ENCODE assay signal across 22 cellular contexts in the genomic region with DNA sequence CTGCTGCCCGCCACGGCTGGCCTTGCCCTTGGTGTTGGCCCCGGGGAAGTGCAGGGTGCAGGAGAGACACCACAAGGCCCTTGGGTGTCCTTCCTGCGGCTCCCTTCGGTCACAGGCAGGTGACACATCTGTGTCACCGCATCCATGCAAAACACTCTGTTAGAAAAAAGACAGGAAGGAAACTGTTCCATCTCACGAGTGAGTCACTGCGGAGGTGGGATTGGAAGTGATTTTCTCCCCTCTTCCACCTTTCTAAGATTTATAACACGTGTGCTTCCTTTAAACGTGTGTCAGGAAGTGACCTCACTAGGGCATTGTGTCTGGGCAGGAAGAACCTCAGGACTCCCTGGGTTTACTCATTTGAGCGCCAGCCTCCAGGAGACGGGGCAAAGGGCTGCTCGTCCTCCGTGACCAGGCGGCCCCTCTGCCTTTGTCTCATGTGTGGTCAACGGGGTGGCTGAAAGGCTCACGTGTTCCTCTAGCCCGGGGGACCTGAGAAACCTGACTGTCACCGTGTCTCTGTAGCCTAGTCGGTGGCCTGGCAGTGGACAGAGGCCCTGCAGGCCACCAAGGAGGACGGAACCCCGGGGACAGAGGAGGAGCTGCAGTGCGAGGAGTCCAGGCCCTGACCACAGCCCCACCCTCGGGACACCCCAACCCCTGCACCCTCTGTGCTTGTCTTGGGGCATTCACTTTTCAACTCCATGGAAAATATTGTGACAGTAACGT. TPM values are rescaled to one million over a fixed set of nuclear protein-coding genes. Genes with fewer than 3 reads are reported as not detected.
DNase-seq lines count a peak whose midpoint lies in the region; ATAC-seq and TF ChIP-seq lines count a peak whose summit lies in the region.
"Had no signal": no experiment of that assay in that cellular context is flagged by ENCODE, and none has a peak within 500 bp of the region (broad histone marks: within the 10 kb centered on the region; RNA-seq: fewer than 3 reads in every experiment).

No MANE protein-coding gene starts in this region.

- no peak overlapping the region for H3K9ac ChIP-seq in BLaER1

- H3K4me1 ChIP-seq in BLaER1 (peaks cover 14% of the 10 kb centered on the region), mucosa of descending colon (ENCODE audit: low read depth) (no peaks in the 10 kb centered on the region)
- H3K4me1 ChIP-seq: BE2C, breast epithelium, heart left ventricle, right atrium auricular region had no signal

- no peaks in the 10 kb centered on the region for H3K36me3 ChIP-seq in BLaER1
- H3K36me3 ChIP-seq in mucosa of descending colon (ENCODE audit: low read depth) = no peaks in the 10 kb centered on the region
- H3K36me3 ChIP-seq: BE2C, breast epithelium, heart left ventricle, neutrophil, right atrium auricular region had no signal

- TF ChIP-seq CTCF in endothelial cell (IDR thresholded peaks at IDR 0.05; ENCODE audit: unreplicated experiment) (no peak), mucosa of descending colon (IDR thresholded peaks at IDR 0.05) (no peak)

- ATAC-seq in sciatic nerve = no peak
- ATAC-seq in HG03045 (IDR thresholded peaks at IDR 0.05; ENCODE audit: unreplicated experiment) = no peak
- ATAC-seq in mucosa of descending colon = no peak

- H3K4me3 Mint-ChIP-seq in endothelial cell (ENCODE audit: unreplicated experiment) = peak overlapping the region; percentile 57
- H3K4me3 Mint-ChIP-seq: mesothelial cell of epicardium; T-helper 1 cell treated with Interleukin-12 subunit alpha and Interleukin-12 subunit beta and Interleukin-4 antibody, amounts not matched to agents 30 μg/mL and 1 μg/mL, for 36 hours had no signal

- H3K9me3 ChIP-seq in BLaER1 (no peaks in the 10 kb centered on the region), mucosa of descending colon (no peaks in the 10 kb centered on the region)
- H3K9me3 ChIP-seq: BE2C, breast epithelium, heart left ventricle, neutrophil, right atrium auricular region had no signal

- H4K20me1 ChIP-seq in BLaER1 = no peaks in the 10 kb centered on the region

- H3K9me3 Mint-ChIP-seq in endothelial cell (ENCODE audit: unreplicated experiment) = no peaks in the 10 kb centered on the region
- H3K9me3 Mint-ChIP-seq: T-helper 1 cell treated with Interleukin-12 subunit alpha and Interleukin-12 subunit beta and Interleukin-4 antibody, amounts not matched to agents 30 μg/mL and 1 μg/mL, for 36 hours had no signal

- peak overlapping the region; percentile 88 for H3K27ac Mint-ChIP-seq in endothelial cell (ENCODE audit: unreplicated experiment)
- H3K27ac Mint-ChIP-seq: mesothelial cell of epicardium; T-helper 1 cell treated with Interleukin-12 subunit alpha and Interleukin-12 subunit beta and Interleukin-4 antibody, amounts not matched to agents 30 μg/mL and 1 μg/mL, for 36 hours had no signal

- peak; percentile 96 for DNase-seq in HT1080 (ENCODE audit: low read depth)
- no peak for DNase-seq in endothelial cell (ENCODE audit: low spot score)
- peak; percentile 32 for DNase-seq in sciatic nerve (ENCODE audit: low spot score)
- DNase-seq in mucosa of descending colon = no peak
- no peak for DNase-seq in iPS-NIHi11 (ENCODE audit: low spot score)
- DNase-seq: BE2C, GOT3, kidney glomerular epithelial cell, MV-4-11, NCI-H2081 treated with DMSO at 0.1 percent for 48 hours, NCI-H526, SIG-M5, substantia nigra had no signal

- H3K36me3 Mint-ChIP-seq in endothelial cell (ENCODE audit: low read depth, unreplicated experiment) = no peaks in the 10 kb centered on the region
- H3K36me3 Mint-ChIP-seq: mesothelial cell of epicardium had no signal

- intact Hi-C loops in sciatic nerve (cut with DNase I) = no loop called here
- intact Hi-C loops in mucosa of descending colon (cut with DNase I, micrococcal nuclease) = no loop called here

- no peak overlapping the region for H3K4me3 ChIP-seq in BLaER1
- no peak overlapping the region for H3K4me3 ChIP-seq in mucosa of descending colon
- H3K4me3 ChIP-seq: breast epithelium, heart left ventricle, right atrium auricular region had no signal

- H3K4me2 ChIP-seq in BLaER1 = peak overlapping the region; percentile 3; the same call in 1 of the 2 replicates

- H3K27me3 ChIP-seq in BLaER1 = no peaks in the 10 kb centered on the region
- H3K27me3 ChIP-seq: BE2C, right atrium auricular region had no signal

- peaks cover 21% of the 10 kb centered on the region for H3K4me1 Mint-ChIP-seq in endothelial cell (ENCODE audit: unreplicated experiment)
- H3K4me1 Mint-ChIP-seq: mesothelial cell of epicardium had no signal

- H3K27ac ChIP-seq in BLaER1 = no peak overlapping the region
- H3K27ac ChIP-seq: breast epithelium, heart left ventricle, HL-60, neutrophil, right atrium auricular region had no signal

- peaks cover 4% of the 10 kb centered on the region for H3K27me3 Mint-ChIP-seq in endothelial cell (ENCODE audit: unreplicated experiment)

RNA-seq across cellular contexts. Expression of a gene that starts 4.9 kb away (rescaled TPM):
- 0.33 TPM in 1 of 2 replicates, not detected in the other for total RNA-seq in HT1080 (2014; rRNA removed; shearing (Covaris generic))
- 1.5 and 2.1 TPM in 2 replicates for polyA plus RNA-seq in HT1080 (2015; cell fraction: cytosol; rRNA removed)
- polyA plus RNA-seq in HT1080 (2015; cell fraction: nucleus; rRNA removed) = 1.3 and 1.6 TPM in 2 replicates
- total RNA-seq in endothelial cell (ENCODE audit: unreplicated experiment) (not detected), sciatic nerve (not detected), mucosa of descending colon (not detected)
- total RNA-seq: breast epithelium, mesothelial cell of epicardium, right atrium auricular region had no signal

RNA-seq across cellular contexts. Expression of a gene that starts 15.8 kb away (rescaled TPM):
- 106 and 170 TPM in 2 replicates for total RNA-seq in HT1080 (2014; rRNA removed; shearing (Covaris generic))
- 136 and 151 TPM in 2 replicates for polyA plus RNA-seq in HT1080 (2015; cell fraction: cytosol; rRNA removed)
- 123 and 132 TPM in 2 replicates for polyA plus RNA-seq in HT1080 (2015; cell fraction: nucleus; rRNA removed)
- 42.8 TPM for total RNA-seq in endothelial cell (ENCODE audit: unreplicated experiment)
- 17.5 TPM for total RNA-seq in sciatic nerve
- total RNA-seq in mucosa of descending colon = 10 to 100 TPM; 27.3 to 36.0 (median 28.2) TPM

RNA-seq across cellular contexts. Expression of a gene that starts 29.6 kb away (rescaled TPM):
- total RNA-seq in HT1080 (2014; rRNA removed; shearing (Covaris generic)) = 0.24 TPM in 1 of 2 replicates, not detected in the other
- not detected in 2 replicates for polyA plus RNA-seq in HT1080 (2015; cell fraction: cytosol; rRNA removed)
- polyA plus RNA-seq in HT1080 (2015; cell fraction: nucleus; rRNA removed) = 0.51 TPM in 1 of 2 replicates, not detected in the other
- total RNA-seq in endothelial cell (ENCODE audit: unreplicated experiment) (not detected), sciatic nerve (not detected), mucosa of descending colon (not detected)
- total RNA-seq: breast epithelium, heart left ventricle, mesothelial cell of epicardium, right atrium auricular region had no signal
- polyA plus RNA-seq: heart left ventricle had no signal

RNA-seq across cellular contexts. Expression of a gene that starts 36.7 kb away (rescaled TPM):
- total RNA-seq in HT1080 (2014; rRNA removed; shearing (Covaris generic)) = 31.9 and 36.2 TPM in 2 replicates
- 22.6 and 24.8 TPM in 2 replicates for polyA plus RNA-seq in HT1080 (2015; cell fraction: cytosol; rRNA removed)
- polyA plus RNA-seq in HT1080 (2015; cell fraction: nucleus; rRNA removed) = 36.1 and 43.2 TPM in 2 replicates
- total RNA-seq in endothelial cell (ENCODE audit: unreplicated experiment) (21.5 TPM), sciatic nerve (13.9 TPM), mucosa of descending colon (10 to 100 TPM; 16.4 to 24.5 (median 21.5) TPM)

RNA-seq across cellular contexts. Expression of a gene that starts 45.3 kb away (rescaled TPM):
- 15.7 and 17.5 TPM in 2 replicates for total RNA-seq in HT1080 (2014; rRNA removed; shearing (Covaris generic))
- 35.1 and 39.7 TPM in 2 replicates for polyA plus RNA-seq in HT1080 (2015; cell fraction: cytosol; rRNA removed)
- 145 and 196 TPM in 2 replicates for polyA plus RNA-seq in HT1080 (2015; cell fraction: nucleus; rRNA removed)
- total RNA-seq in endothelial cell (ENCODE audit: unreplicated experiment) (not detected), sciatic nerve (not detected), mucosa of descending colon (not detected)
- total RNA-seq: breast epithelium, heart left ventricle, mesothelial cell of epicardium, right atrium auricular region had no signal
- polyA plus RNA-seq: heart left ventricle had no signal

Comparison
In these comparisons a context has a peak if more than half of its experiments do, and no peak if none do; other contexts are left out.
1. DNase-seq: peak in HT1080 (single experiment) and sciatic nerve (single experiment); none in endothelial cell (single experiment), mucosa of descending colon (0 of 3) and iPS-NIHi11 (single experiment).